8 cellular contexts compared by ENCODE assay signal in the genomic region with DNA sequence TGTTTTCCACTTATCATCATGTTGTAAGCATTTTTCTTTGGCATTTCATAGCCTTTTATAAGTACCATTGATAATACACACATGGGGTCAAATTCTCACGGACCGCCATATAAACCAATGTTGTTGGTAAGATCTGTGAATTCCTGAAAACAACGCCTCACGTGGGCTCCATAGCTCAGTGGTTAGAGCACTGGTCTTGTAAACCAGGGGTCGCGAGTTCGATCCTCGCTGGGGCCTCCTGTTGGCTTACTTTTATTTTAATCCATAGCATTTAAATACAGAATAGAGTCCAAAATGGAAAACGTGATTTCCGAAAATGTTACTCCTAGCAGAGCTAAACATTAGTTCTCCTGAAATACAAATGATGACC.
DNase-seq lines count a peak whose midpoint lies in the region; ATAC-seq and TF ChIP-seq lines count a peak whose summit lies in the region.

No MANE protein-coding gene starts in this region.

- H3K27me3 ChIP-seq in HUES64 (ENCODE audit: insufficient read depth, low read length) (no peaks in the 10 kb centered on the region), left ventricle myocardium inferior (ENCODE audit: low read depth) (no peaks in the 10 kb centered on the region), psoas muscle (ENCODE audit: insufficient read depth in 3 of 3, low read length in 2 of 3) (no peaks in the 10 kb centered on the region), vagina (no peaks in the 10 kb centered on the region)

- TF ChIP-seq CTCF in C4-2B (conservative IDR thresholded peaks at IDR 0.05), result no peak
- no peak for TF ChIP-seq CTCF in left ventricle myocardium inferior (IDR thresholded peaks at IDR 0.05; ENCODE audit: borderline replicate concordance)
- no peak for TF ChIP-seq CTCF in psoas muscle (IDR thresholded peaks at IDR 0.05)
- no peak for TF ChIP-seq CTCF in vagina (IDR thresholded peaks at IDR 0.05)

- H3K4me1 ChIP-seq in HUES64 (ENCODE audit: insufficient read depth, low read length) (no peaks in the 10 kb centered on the region; the same call in 1 of the 2 replicates), left ventricle myocardium inferior (peaks cover 12% of the 10 kb centered on the region), psoas muscle (peaks cover 2% of the 10 kb centered on the region), vagina (peaks cover 8% of the 10 kb centered on the region)

- peak overlapping the region; percentile 77 for H3K27ac ChIP-seq in C4-2B
- no peak overlapping the region for H3K27ac ChIP-seq in HUES64 (ENCODE audit: low read depth, low read length)
- peak overlapping the region; percentile 85 for H3K27ac ChIP-seq in left ventricle myocardium inferior (replicated peaks)
- H3K27ac ChIP-seq in psoas muscle, result peak overlapping the region; percentile 77
- H3K27ac ChIP-seq in vagina, result peak overlapping the region; percentile 77

- H3K4me3 ChIP-seq in HUES64 (ENCODE audit: low read length) (peak overlapping the region; percentile 68), left ventricle myocardium inferior (peak overlapping the region; percentile 60), psoas muscle (peak overlapping the region; percentile 56), vagina (peak overlapping the region; percentile 41 to 62)

- intact Hi-C loops in left ventricle myocardium inferior (cut with micrococcal nuclease) (loop anchor here (2.0 kb wide), 1 partner anchor 170 kb away; no protein-coding TSS in a partner anchor), psoas muscle (cut with DNase I) (loop anchor here (1.0 to 10.0 kb wide), 5 partner anchors 152 to 620 kb away; a partner anchor contains a TSS), vagina (cut with DNase I) (loop anchor here (5.0 kb wide), 1 partner anchor 172 kb away; no protein-coding TSS in a partner anchor)

- peak; percentile 56 for DNase-seq in activated naive CD8-positive, alpha-beta T cell treated with anti-CD3 and anti-CD28 coated beads, Interleukin-2, amount 10 ng/mL, durations not matched to agents 7 days and 5 days
- DNase-seq in left ventricle myocardium inferior (peak; percentile 27), psoas muscle (peak; percentile 51 to 74), vagina (ENCODE audit: extremely low spot score in 2 of 2) (no peak)

- WGBS in HUES64, result 15% methylated on average over 10 of the region's 10 CpGs
- WGBS in psoas muscle, 3 donors, result 32 to 41% (median 34%) methylated on average over 10 of the region's 10 CpGs

- no peaks in the 10 kb centered on the region for H3K36me3 Mint-ChIP-seq in activated naive CD8-positive, alpha-beta T cell treated with anti-CD3 and anti-CD28 coated beads, Interleukin-2, amount 10 ng/mL, durations not matched to agents 7 days and 5 days

- no peaks in the 10 kb centered on the region for H3K9me3 ChIP-seq in HUES64 (ENCODE audit: insufficient read depth, low read depth, low read length)
- H3K9me3 ChIP-seq in left ventricle myocardium inferior (replicated peaks), result no peaks in the 10 kb centered on the region
- H3K9me3 ChIP-seq in psoas muscle, result no peaks in the 10 kb centered on the region
- no peaks in the 10 kb centered on the region for H3K9me3 ChIP-seq in vagina

- peak overlapping the region; percentile 42; the same call in 1 of the 2 replicates for H3K9ac ChIP-seq in HUES64 (ENCODE audit: low read depth, low read length)

- H3K36me3 ChIP-seq in HUES64 (ENCODE audit: insufficient read depth, low read length) (no peaks in the 10 kb centered on the region), left ventricle myocardium inferior (no peaks in the 10 kb centered on the region), psoas muscle (ENCODE audit: insufficient read depth in 1 of 2, low read depth in 1 of 2) (no peaks in the 10 kb centered on the region), vagina (no peaks in the 10 kb centered on the region)

- H3K9me3 Mint-ChIP-seq in activated naive CD8-positive, alpha-beta T cell treated with anti-CD3 and anti-CD28 coated beads, Interleukin-2, amount 10 ng/mL, durations not matched to agents 7 days and 5 days, result no peaks in the 10 kb centered on the region

- H3K27ac Mint-ChIP-seq in activated naive CD8-positive, alpha-beta T cell treated with anti-CD3 and anti-CD28 coated beads, Interleukin-2, amount 10 ng/mL, durations not matched to agents 7 days and 5 days, result peak overlapping the region; percentile 63

- POLR2A ChIA-PET in activated naive CD8-positive, alpha-beta T cell treated with anti-CD3 and anti-CD28 coated beads, Interleukin-2, amount 10 ng/mL, durations not matched to agents 7 days and 5 days (lab: Charles Lee), result interaction anchor here (0.6 to 2.2 kb wide), 3 partner anchors 10 to 179 kb away, joined by 3 to 5 read pairs (median 4); no protein-coding TSS in a partner anchor

- ATAC-seq in GM21360 (IDR thresholded peaks at IDR 0.05; ENCODE audit: unreplicated experiment) (peak; percentile 28), SK-N-SH treated with all-trans-retinoic acid at 6 μM for 48 hours (peak; percentile 18), psoas muscle (no peak)
- peak; percentile 27 for ATAC-seq in activated naive CD8-positive, alpha-beta T cell treated with anti-CD3 and anti-CD28 coated beads, Interleukin-2, amount 10 ng/mL, durations not matched to agents 7 days and 5 days (ENCODE audit: low read depth)

- no peak for TF ChIP-seq POLR2A in vagina (IDR thresholded peaks at IDR 0.05)

- H3K4me3 Mint-ChIP-seq in activated naive CD8-positive, alpha-beta T cell treated with anti-CD3 and anti-CD28 coated beads, Interleukin-2, amount 10 ng/mL, durations not matched to agents 7 days and 5 days, result peak overlapping the region; percentile 79

- H3K27me3 Mint-ChIP-seq in activated naive CD8-positive, alpha-beta T cell treated with anti-CD3 and anti-CD28 coated beads, Interleukin-2, amount 10 ng/mL, durations not matched to agents 7 days and 5 days, result peaks cover 4% of the 10 kb centered on the region

- peaks cover 10% of the 10 kb centered on the region for H3K4me1 Mint-ChIP-seq in activated naive CD8-positive, alpha-beta T cell treated with anti-CD3 and anti-CD28 coated beads, Interleukin-2, amount 10 ng/mL, durations not matched to agents 7 days and 5 days

TF ChIP-seq in SK-N-SH treated with all-trans-retinoic acid at 6 μM for 48 hours, 23 proteins besides CTCF, POLR2A, EP300 and RAD21:
- TF ChIP-seq TOX (CRISPR knock-in tag; IDR thresholded peaks at IDR 0.05; ENCODE audit: borderline replicate concordance) (0 out of 2 replicates have a peak, but pooled peaks have one; percentile 12), RARB (CRISPR knock-in tag; IDR thresholded peaks at IDR 0.05) (0 out of 2 replicates have a peak, but pooled peaks have one; percentile 18), ARNTL (CRISPR knock-in tag; IDR thresholded peaks at IDR 0.05; ENCODE audit: borderline replicate concordance, low read depth) (no peak)

Comparison
In these comparisons a context has a peak if more than half of its experiments do, and no peak if none do; other contexts are left out.
1. ATAC-seq: peak in GM21360 (single experiment), SK-N-SH treated with all-trans-retinoic acid at 6 μM for 48 hours (single experiment) and activated naive CD8-positive, alpha-beta T cell treated with anti-CD3 and anti-CD28 coated beads, Interleukin-2, amount 10 ng/mL, durations not matched to agents 7 days and 5 days (single experiment); none in psoas muscle (0 of 4).
2. DNase-seq: peak in activated naive CD8-positive, alpha-beta T cell treated with anti-CD3 and anti-CD28 coated beads, Interleukin-2, amount 10 ng/mL, durations not matched to agents 7 days and 5 days (single experiment), left ventricle myocardium inferior (single experiment) and psoas muscle (2 of 2); none in vagina (0 of 2).
3. Peak in every context shown above with its lines, with median percentiles within 50 percentile points of each other: H3K4me3 ChIP-seq.